Comparison of ENCODE assay signal across 13 cellular contexts in the genomic region with DNA sequence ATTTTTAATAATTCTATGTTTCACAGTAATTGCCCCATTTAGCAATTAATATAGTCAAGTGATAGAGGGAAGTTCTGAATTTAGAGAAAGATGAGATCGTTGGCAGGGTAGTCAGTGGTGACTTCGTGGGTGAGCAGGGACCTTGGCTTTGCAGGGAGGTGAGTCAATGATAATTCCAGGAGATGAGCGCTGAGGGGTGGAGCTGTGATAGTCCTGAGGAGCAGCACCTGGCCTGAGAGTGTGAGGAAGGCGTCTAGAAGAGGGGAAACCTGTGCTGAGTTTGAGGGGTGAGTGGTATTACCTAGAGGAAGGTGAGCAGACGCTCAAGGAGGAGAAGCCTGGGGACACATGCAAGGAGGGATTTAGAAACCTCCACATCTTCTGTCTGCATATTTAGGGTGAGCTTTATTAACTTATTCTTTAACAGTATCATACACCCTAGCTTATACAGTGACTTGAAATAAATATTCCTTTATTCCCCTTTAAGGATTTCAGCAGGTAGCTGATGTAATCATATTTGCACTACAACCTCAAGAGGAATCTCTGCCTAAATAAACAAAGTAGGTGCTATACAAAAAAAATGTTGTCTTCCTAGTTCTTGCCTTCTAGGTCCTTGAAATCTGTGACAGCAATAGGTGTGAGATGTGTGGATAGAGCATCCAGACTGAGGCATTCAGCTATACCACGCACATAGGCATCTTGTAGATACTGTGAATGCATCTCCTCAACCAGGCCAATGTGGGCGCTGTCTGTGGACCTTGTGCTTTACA. TPM values are rescaled to one million over a fixed set of nuclear protein-coding genes. Genes with fewer than 3 reads are reported as not detected.
"Had no signal": no experiment of that assay in that cellular context is flagged by ENCODE, and none has a peak within 500 bp of the region (broad histone marks: within the 10 kb centered on the region; RNA-seq: fewer than 3 reads in every experiment).

No MANE protein-coding gene starts in this region.

- H3K27ac Mint-ChIP-seq: activated naive CD4-positive, alpha-beta T cell treated with anti-CD3 and anti-CD28 coated beads, Interleukin-2, amount 10 ng/mL, durations not matched to agents 7 days and 5 days; activated T-helper 2 cell treated with anti-CD3 and anti-CD28 coated beads, Interferon-gamma antibody, Interleukin-2, Interleukin-4, amounts not matched to agents 10 μg/mL and 5 μg/mL and 100 μg/mL, durations not matched to agents 14 hours and 24 hours and 36 hours; naive B cell; stimulated activated memory B cell treated with anti-CD40 and anti-IgM and Interleukin-4, amounts not matched to agents 10 μg/mL and 1 μg/mL and 100 μg/mL, for 72 hours had no signal

- DNase-seq: activated naive CD4-positive, alpha-beta T cell treated with anti-CD3 and anti-CD28 coated beads, Interleukin-2, amount 10 ng/mL, durations not matched to agents 7 days and 5 days; cortex of kidney; effector CD8-positive, alpha-beta T cell; hypothalamus; kidney glomerular epithelial cell; lower lobe of right lung; naive B cell; right cardiac atrium; T-helper 2 cell had no signal

- ATAC-seq: activated CD4-positive, CD25-positive, alpha-beta regulatory T cell treated with anti-CD3 and anti-CD28 coated beads, Interleukin-2, amount 50 U/mL, for 24 hours; right cardiac atrium; stimulated activated memory B cell treated with anti-CD40 and anti-IgM and Interleukin-4, amounts not matched to agents 10 μg/mL and 1 μg/mL and 100 μg/mL, for 72 hours had no signal

- H3K9me3 Mint-ChIP-seq: activated naive CD4-positive, alpha-beta T cell treated with anti-CD3 and anti-CD28 coated beads, Interleukin-2, amount 10 ng/mL, durations not matched to agents 7 days and 5 days; activated T-helper 2 cell treated with anti-CD3 and anti-CD28 coated beads, Interferon-gamma antibody, Interleukin-2, Interleukin-4, amounts not matched to agents 10 μg/mL and 5 μg/mL and 100 μg/mL, durations not matched to agents 14 hours and 24 hours and 36 hours; central memory CD8-positive, alpha-beta T cell; naive B cell; stimulated activated memory B cell treated with anti-CD40 and anti-IgM and Interleukin-4, amounts not matched to agents 10 μg/mL and 1 μg/mL and 100 μg/mL, for 72 hours had no signal

- H3K36me3 Mint-ChIP-seq: activated naive CD4-positive, alpha-beta T cell treated with anti-CD3 and anti-CD28 coated beads, Interleukin-2, amount 10 ng/mL, durations not matched to agents 7 days and 5 days; naive B cell; stimulated activated memory B cell treated with anti-CD40 and anti-IgM and Interleukin-4, amounts not matched to agents 10 μg/mL and 1 μg/mL and 100 μg/mL, for 72 hours had no signal

- H3K4me3 Mint-ChIP-seq: activated naive CD4-positive, alpha-beta T cell treated with anti-CD3 and anti-CD28 coated beads, Interleukin-2, amount 10 ng/mL, durations not matched to agents 7 days and 5 days; central memory CD8-positive, alpha-beta T cell; stimulated activated memory B cell treated with anti-CD40 and anti-IgM and Interleukin-4, amounts not matched to agents 10 μg/mL and 1 μg/mL and 100 μg/mL, for 72 hours had no signal

RNA-seq across cellular contexts. Expression of gene TRIL, which starts 2.1 kb away (rescaled TPM):
- total RNA-seq: activated T-helper 2 cell treated with anti-CD3 and anti-CD28 coated beads, Interferon-gamma antibody, Interleukin-2, Interleukin-4, amounts not matched to agents 10 μg/mL and 5 μg/mL and 100 μg/mL, durations not matched to agents 14 hours and 24 hours and 36 hours had no signal
